24 cellular contexts compared by ENCODE assay signal in the genomic region with DNA sequence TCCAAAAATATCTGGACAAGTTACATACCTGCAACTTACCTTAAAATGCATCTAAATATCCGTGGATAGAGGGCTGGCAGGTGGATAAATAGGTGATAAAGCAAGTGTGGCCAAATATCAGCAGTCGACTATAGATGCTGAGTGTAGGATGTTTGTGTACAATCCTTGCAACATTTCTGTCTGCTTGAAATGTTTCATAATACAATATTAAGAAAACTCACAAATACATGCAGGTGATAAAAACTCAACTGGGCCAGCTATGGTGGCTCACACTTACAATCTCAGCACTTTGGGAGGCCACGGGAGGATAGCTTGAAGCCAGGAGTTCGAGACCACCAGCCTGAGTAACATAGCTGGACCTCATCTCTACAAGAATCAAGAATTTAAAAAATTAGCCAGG. TPM values are rescaled to one million over a fixed set of nuclear protein-coding genes. Genes with fewer than 3 reads are reported as not detected.
"Had no signal": no experiment of that assay in that cellular context is flagged by ENCODE, and none has a peak within 500 bp of the region (broad histone marks: within the 10 kb centered on the region; RNA-seq: fewer than 3 reads in every experiment).

No MANE protein-coding gene starts in this region.

- DNase-seq: colonic mucosa; cortex of kidney; dermis blood vessel endothelial cell; dorsolateral prefrontal cortex; effector CD4-positive, alpha-beta T cell; effector CD8-positive, alpha-beta T cell; effector memory CD4-positive, alpha-beta T cell; effector memory CD8-positive, alpha-beta T cell; endodermal cell; erythroblast; esophagus squamous epithelium; foreskin fibroblast; foreskin keratinocyte; foreskin melanocyte; gastrocnemius medialis; glutamatergic neuron; head of caudate nucleus; heart left ventricle; heart right ventricle had no signal

- H3K27ac ChIP-seq: colonic mucosa, coronary artery, dorsolateral prefrontal cortex, epithelial cell of prostate, esophagus muscularis mucosa, esophagus squamous epithelium, foreskin keratinocyte, gastrocnemius medialis, gastroesophageal sphincter, heart left ventricle, heart right ventricle had no signal

- H3K9me3 ChIP-seq: colonic mucosa, esophagus squamous epithelium, gastrocnemius medialis had no signal

- H3K4me3 ChIP-seq: colonic mucosa, coronary artery, dorsolateral prefrontal cortex, esophagus muscularis mucosa, esophagus squamous epithelium, gastrocnemius medialis, gastroesophageal sphincter, heart left ventricle, heart right ventricle had no signal

- H3K4me1 ChIP-seq: colonic mucosa, esophagus muscularis mucosa, esophagus squamous epithelium, foreskin keratinocyte, gastrocnemius medialis, gastroesophageal sphincter, heart left ventricle, heart right ventricle had no signal

- H3K36me3 ChIP-seq: colonic mucosa, esophagus muscularis mucosa, esophagus squamous epithelium, gastrocnemius medialis, gastroesophageal sphincter, heart left ventricle, heart right ventricle had no signal

- H3K27me3 ChIP-seq: colonic mucosa, dorsolateral prefrontal cortex, gastrocnemius medialis had no signal

RNA-seq across cellular contexts. Expression of gene ACTA1, which starts 41.0 kb away (rescaled TPM):
- polyA plus RNA-seq: fibroblast of lung, foreskin keratinocyte had no signal
